In the genomic region with DNA sequence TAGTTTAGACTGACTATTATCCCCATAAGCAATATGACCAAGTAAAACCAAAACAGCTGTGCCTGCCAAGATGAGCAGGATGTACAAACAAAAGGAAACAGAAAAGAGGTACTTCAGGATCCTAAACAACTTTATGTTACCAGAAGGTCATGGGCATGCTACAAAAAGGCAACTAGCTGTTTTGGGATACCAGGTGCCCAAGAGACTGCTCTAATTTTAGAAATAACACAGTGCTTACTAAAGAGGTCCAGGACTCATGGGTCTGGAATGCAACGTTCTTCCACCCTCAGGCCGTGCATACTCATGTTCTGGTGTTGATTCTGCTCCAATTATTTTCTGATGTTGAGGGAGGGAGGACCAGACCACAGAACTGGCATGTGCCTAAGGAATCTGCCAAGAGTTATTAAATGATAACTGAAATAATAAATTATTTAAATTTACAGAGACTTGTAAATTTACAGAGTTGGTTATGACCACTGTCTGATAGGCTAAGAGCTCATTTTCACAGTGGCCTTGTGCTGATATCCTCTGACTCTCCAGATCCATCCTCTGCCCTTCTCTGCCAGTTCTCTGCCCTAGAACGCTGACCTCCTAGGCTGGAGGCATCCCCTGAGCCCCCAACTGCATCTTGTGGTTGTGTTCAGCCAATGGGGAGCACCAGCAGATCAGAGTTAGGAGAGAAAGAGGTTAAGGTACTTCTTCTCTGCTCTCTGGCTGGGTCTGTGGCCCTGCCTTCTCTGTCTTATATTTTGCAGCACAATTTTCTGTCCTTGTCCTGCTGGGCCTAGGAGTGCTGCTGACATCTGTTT, we compare ENCODE assay signal across 10 cellular contexts. TPM values are rescaled to one million over a fixed set of nuclear protein-coding genes. Genes with fewer than 3 reads are reported as not detected.
DNase-seq lines count a peak whose midpoint lies in the region; ATAC-seq and TF ChIP-seq lines count a peak whose summit lies in the region.
"Had no signal": no experiment of that assay in that cellular context is flagged by ENCODE, and none has a peak within 500 bp of the region (broad histone marks: within the 10 kb centered on the region; RNA-seq: fewer than 3 reads in every experiment).

No MANE protein-coding gene starts in this region.

- no peak for TF ChIP-seq CTCF in right atrium auricular region (IDR thresholded peaks at IDR 0.05)
- no peak for TF ChIP-seq CTCF in suprapubic skin (IDR thresholded peaks at IDR 0.05)
- TF ChIP-seq CTCF in endodermal cell (conservative IDR thresholded peaks at IDR 0.05) = no peak

- H3K27ac ChIP-seq in right atrium auricular region = peak overlapping the region; percentile 81 to 82
- H3K27ac ChIP-seq in suprapubic skin = peak overlapping the region; percentile 71
- no peak overlapping the region for H3K27ac ChIP-seq in endodermal cell (ENCODE audit: low read depth, low read length)

- H3K9me3 Mint-ChIP-seq in endodermal cell = no peaks in the 10 kb centered on the region

- DNase-seq in HK-2 (ENCODE audit: unreplicated experiment) (peak; percentile 50), amniotic epithelial cell (ENCODE audit: low read depth) (peak; percentile 87), right atrium auricular region (ENCODE audit: low spot score) (no peak), suprapubic skin (ENCODE audit: low spot score in 2 of 2) (no peak), NCI-H82 treated with DMSO at 0.1 percent for 48 hours (lab: John Stamatoyannopoulos, UW; ENCODE audit: unreplicated experiment) (no peak), endodermal cell (no peak)
- DNase-seq in activated CD8-positive, alpha-beta memory T cell treated with anti-CD3 and anti-CD28 coated beads, Interleukin-2, amount 50 U/mL, for 48 hours = no peak
- DNase-seq: activated CD4-positive, CD25-positive, alpha-beta regulatory T cell; NCI-H1105 had no signal

- H3K27me3 Mint-ChIP-seq in endodermal cell (ENCODE audit: insufficient read depth) = no peaks in the 10 kb centered on the region

- no peak overlapping the region for H3K9ac ChIP-seq in endodermal cell (ENCODE audit: extremely low read depth, low read length, poor library complexity, severe bottlenecking)

- H3K4me3 Mint-ChIP-seq in endodermal cell = no peak overlapping the region

- H3K36me3 ChIP-seq in right atrium auricular region = no peaks in the 10 kb centered on the region
- H3K36me3 ChIP-seq in suprapubic skin = no peaks in the 10 kb centered on the region
- no peaks in the 10 kb centered on the region for H3K36me3 ChIP-seq in endodermal cell (ENCODE audit: control insufficient read depth, insufficient read depth, low read length)

- no peak for ATAC-seq in GM18498 (IDR thresholded peaks at IDR 0.05; ENCODE audit: unreplicated experiment)

- no peak for TF ChIP-seq EP300 in suprapubic skin (IDR thresholded peaks at IDR 0.05)

- H3K4me3 ChIP-seq in right atrium auricular region (no peak overlapping the region), suprapubic skin (no peak overlapping the region), endodermal cell (ENCODE audit: low read length) (no peak overlapping the region)

- TF ChIP-seq POLR2A in suprapubic skin (IDR thresholded peaks at IDR 0.05) = no peak

- H3K4me1 ChIP-seq in right atrium auricular region = peaks cover 0 to 46% of the 10 kb centered on the region in 2 donors
- peaks cover 19% of the 10 kb centered on the region for H3K4me1 ChIP-seq in suprapubic skin
- no peaks in the 10 kb centered on the region for H3K4me1 ChIP-seq in endodermal cell (ENCODE audit: control insufficient read depth, insufficient read depth, low read length)

- H3K27me3 ChIP-seq in right atrium auricular region (no peaks in the 10 kb centered on the region), suprapubic skin (no peaks in the 10 kb centered on the region), endodermal cell (ENCODE audit: control insufficient read depth, insufficient read depth, low read length, poor library complexity, severe bottlenecking) (no peaks in the 10 kb centered on the region)

- no peak overlapping the region for H3K27ac Mint-ChIP-seq in endodermal cell

- WGBS in suprapubic skin = 29% methylated on average over 3 of the region's 3 CpGs
- 90 to 96% methylated on average over 3 of the region's 3 CpGs for WGBS in endodermal cell (ENCODE audit: insufficient coverage in 1 of 2, insufficient read length in 1 of 2), 2 experiments

- H3K9me3 ChIP-seq in right atrium auricular region (no peaks in the 10 kb centered on the region), suprapubic skin (no peaks in the 10 kb centered on the region), endodermal cell (ENCODE audit: control insufficient read depth, low read length) (no peaks in the 10 kb centered on the region)

- no peaks in the 10 kb centered on the region for H3K36me3 Mint-ChIP-seq in endodermal cell (ENCODE audit: low read depth)

- peaks cover 1% of the 10 kb centered on the region for H3K4me1 Mint-ChIP-seq in endodermal cell

RNA-seq across cellular contexts. Expression of a gene that starts 37.7 kb away (rescaled TPM):
- total RNA-seq in right atrium auricular region (1 to 10 TPM; 7.5 to 8.0 TPM), suprapubic skin (10 to 100 TPM; 19.9 to 34.1 (median 30.7) TPM), endodermal cell (10 to 100 TPM; 21.3 to 22.6 TPM)
- polyA plus RNA-seq in endodermal cell (2013, experiment 1 of 2) = 14.9 TPM
- 17.3 TPM for polyA plus RNA-seq in endodermal cell (2013, experiment 2 of 2)

RNA-seq across cellular contexts. Expression of a gene that starts 54.6 kb away (rescaled TPM):
- 1 to 10 TPM; 7.5 to 8.6 TPM for total RNA-seq in right atrium auricular region
- total RNA-seq in suprapubic skin = 10 to 100 TPM; 13.9 to 33.3 (median 18.3) TPM
- 10 to 100 TPM; 41.0 to 42.9 TPM for total RNA-seq in endodermal cell
- polyA plus RNA-seq in endodermal cell (2013, experiment 1 of 2) = 41.1 TPM
- polyA plus RNA-seq in endodermal cell (2013, experiment 2 of 2) = 41.1 TPM

Comparison
In these comparisons a context has a peak if more than half of its experiments do, and no peak if none do; other contexts are left out.
1. DNase-seq: peak in HK-2 (single experiment) and amniotic epithelial cell (single experiment); none in right atrium auricular region (single experiment), suprapubic skin (0 of 2), NCI-H82 treated with DMSO at 0.1 percent for 48 hours (single experiment), endodermal cell (single experiment) and activated CD8-positive, alpha-beta memory T cell treated with anti-CD3 and anti-CD28 coated beads, Interleukin-2, amount 50 U/mL, for 48 hours (single experiment).